9 cellular contexts compared by ENCODE assay signal in genomic region chr5:150488519-150489357, GRCh38. TPM values are rescaled to one million over a fixed set of nuclear protein-coding genes. Genes with fewer than 3 reads are reported as not detected.
DNase-seq lines count a peak whose midpoint lies in the region; ATAC-seq and TF ChIP-seq lines count a peak whose summit lies in the region.
"Had no signal": no experiment of that assay in that cellular context is flagged by ENCODE, and none has a peak within 500 bp of the region (broad histone marks: within the 10 kb centered on the region; RNA-seq: fewer than 3 reads in every experiment).

No MANE protein-coding gene starts in this region.

- no peak overlapping the region for H4K8ac ChIP-seq in mesendoderm (ENCODE audit: low read depth, low read length)

- H2BK15ac ChIP-seq in mesendoderm (replicated peaks; ENCODE audit: low read depth) = no peak overlapping the region

- H3K4me1 Mint-ChIP-seq in activated T-helper 17 cell treated with anti-CD3 and anti-CD28 coated beads, Interleukin-2, amount 50 U/mL, for 72 hours = no peaks in the 10 kb centered on the region

- H3K27me3 ChIP-seq in mesendoderm (ENCODE audit: insufficient read depth, low read length, poor library complexity) = no peaks in the 10 kb centered on the region

- H3K56ac ChIP-seq in mesendoderm (ENCODE audit: low read length) = peak overlapping the region; percentile 76

- no peaks in the 10 kb centered on the region for H3K36me3 Mint-ChIP-seq in activated T-helper 17 cell treated with anti-CD3 and anti-CD28 coated beads, Interleukin-2, amount 50 U/mL, for 72 hours (ENCODE audit: low read depth)

- peaks cover 65% of the 10 kb centered on the region for H3K79me2 ChIP-seq in mesendoderm (ENCODE audit: control insufficient read depth, insufficient read depth, low read length)

- peak; percentile 67 to 73 for DNase-seq in NOMO-1 (lab: John Stamatoyannopoulos, UW; ENCODE audit: unreplicated experiment in 2 of 2)
- DNase-seq in coronary artery (ENCODE audit: low spot score) = peak; percentile 95
- no peak for DNase-seq in mesendoderm
- DNase-seq in NCI-H345 (lab: John Stamatoyannopoulos, UW) = no peak
- DNase-seq: NCI-H2081 treated with DMSO at 0.1 percent for 48 hours had no signal

- H3K4me2 ChIP-seq in mesendoderm (ENCODE audit: low read length) = no peak overlapping the region

- no peak overlapping the region for H3K4me3 Mint-ChIP-seq in activated T-helper 17 cell treated with anti-CD3 and anti-CD28 coated beads, Interleukin-2, amount 50 U/mL, for 72 hours

- H2AK5ac ChIP-seq in mesendoderm (ENCODE audit: low read length) = peak overlapping the region; percentile 47

- H2BK120ac ChIP-seq in mesendoderm (ENCODE audit: low read depth, low read length) = no peak overlapping the region

- H3K27ac Mint-ChIP-seq in activated T-helper 17 cell treated with anti-CD3 and anti-CD28 coated beads, Interleukin-2, amount 50 U/mL, for 72 hours = no peak overlapping the region

- H2BK5ac ChIP-seq in mesendoderm (ENCODE audit: low read length) = peak overlapping the region; percentile 14

- no peak for TF ChIP-seq CTCF in coronary artery (IDR thresholded peaks at IDR 0.05)

- no peak overlapping the region for H4K5ac ChIP-seq in mesendoderm (ENCODE audit: low read length)

- H3K36me3 ChIP-seq in mesendoderm (ENCODE audit: control insufficient read depth, insufficient read depth, low read length) (no peaks in the 10 kb centered on the region), urinary bladder (ENCODE audit: insufficient read depth) (no peaks in the 10 kb centered on the region)

- H3K4me3 ChIP-seq in coronary artery (peak overlapping the region; percentile 94), mesendoderm (ENCODE audit: low read length) (no peak overlapping the region), urinary bladder (ENCODE audit: low read depth, low read length) (no peak overlapping the region)

- H3K79me1 ChIP-seq in mesendoderm (ENCODE audit: low read length) = peaks cover 19% of the 10 kb centered on the region

- no peaks in the 10 kb centered on the region for H3K9me3 Mint-ChIP-seq in activated T-helper 17 cell treated with anti-CD3 and anti-CD28 coated beads, Interleukin-2, amount 50 U/mL, for 72 hours

- H3K9ac ChIP-seq in mesendoderm (ENCODE audit: low read length) = peak overlapping the region; percentile 54

- peak overlapping the region; percentile 34 for H3K18ac ChIP-seq in mesendoderm (ENCODE audit: low read length)

- peak overlapping the region; percentile 81 for H3K23ac ChIP-seq in mesendoderm (ENCODE audit: low read length)

- no peak overlapping the region for H3K4ac ChIP-seq in mesendoderm (ENCODE audit: low read depth, low read length)

- H3K4me1 ChIP-seq in mesendoderm (ENCODE audit: control insufficient read depth, low read depth, low read length) (peaks cover 30% of the 10 kb centered on the region), urinary bladder (ENCODE audit: insufficient read depth) (peaks cover 2% of the 10 kb centered on the region)

- peaks cover 11% of the 10 kb centered on the region for H3K27me3 Mint-ChIP-seq in activated T-helper 17 cell treated with anti-CD3 and anti-CD28 coated beads, Interleukin-2, amount 50 U/mL, for 72 hours

- H3K27ac ChIP-seq in coronary artery = peak overlapping the region; percentile 93 to 97
- peak overlapping the region; percentile 19 for H3K27ac ChIP-seq in mesendoderm (ENCODE audit: low read depth, low read length)
- peak overlapping the region; percentile 53 for H3K27ac ChIP-seq in urinary bladder (ENCODE audit: low read depth)

- ATAC-seq in activated T-helper 17 cell treated with anti-CD3 and anti-CD28 coated beads, Interleukin-2, amount 50 U/mL, for 72 hours (replicated peaks) = no peak
- ATAC-seq in HG03039 (IDR thresholded peaks at IDR 0.05; ENCODE audit: unreplicated experiment) (no peak), GM21717 (IDR thresholded peaks at IDR 0.05; ENCODE audit: unreplicated experiment) (no peak)

- no CpG with 5 or more reads among the region's 11 CpGs for WGBS in mesendoderm (ENCODE audit: extremely low coverage, insufficient coverage, low lambda C conversion rate)
- 18% methylated on average over 11 of the region's 11 CpGs for WGBS in urinary bladder

RNA-seq across cellular contexts. Expression of gene NDST1, which starts 19.2 kb away (rescaled TPM):
- 36.0 TPM for polyA plus RNA-seq in mesendoderm (2013, experiment 1 of 2)
- polyA plus RNA-seq in mesendoderm (2013, experiment 2 of 2) = 34.9 TPM
- total RNA-seq in urinary bladder = 27.1 TPM
- polyA plus RNA-seq in urinary bladder = 37.5 TPM
- 1 to 10 TPM in 1 of 2 donors, under 1 TPM in 1; 0.48 to 1.8 TPM for total RNA-seq in activated T-helper 17 cell treated with anti-CD3 and anti-CD28 coated beads, Interleukin-2, amount 50 U/mL, for 72 hours

RNA-seq across cellular contexts. Expression of gene RPS14, which starts 39.2 kb away (rescaled TPM):
- 4,258 TPM for polyA plus RNA-seq in mesendoderm (2013, experiment 1 of 2)
- polyA plus RNA-seq in mesendoderm (2013, experiment 2 of 2) = 4,342 TPM
- total RNA-seq in urinary bladder = 2,233 TPM
- 4,014 TPM for polyA plus RNA-seq in urinary bladder
- 1,000 to 10,000 TPM; 2,772 to 2,939 TPM for total RNA-seq in activated T-helper 17 cell treated with anti-CD3 and anti-CD28 coated beads, Interleukin-2, amount 50 U/mL, for 72 hours

Comparison
In these comparisons a context has a peak if more than half of its experiments do, and no peak if none do; other contexts are left out.
1. DNase-seq: peak in NOMO-1 (2 of 2) and coronary artery (single experiment); none in mesendoderm (single experiment) and NCI-H345 (single experiment).
2. H3K27ac ChIP-seq: peak in every context shown above with its lines; median percentile 95 in coronary artery; 53 in urinary bladder; 19 in mesendoderm.